Comparison of ENCODE assay signal across 10 cellular contexts in genomic region chr1:66025188-66025587, GRCh38.
"Had no signal": no experiment of that assay in that cellular context is flagged by ENCODE, and none has a peak within 500 bp of the region (broad histone marks: within the 10 kb centered on the region; RNA-seq: fewer than 3 reads in every experiment).

No MANE protein-coding gene starts in this region.

- H3K27ac ChIP-seq: GM23248, KMS-11 had no signal

- ATAC-seq: HCT116 had no signal

- H3K4me3 ChIP-seq: GM23248, HAP-1 had no signal

- DNase-seq: GM23248, GOT3, H7, HFFc6, Karpas-422, KBM-7 had no signal

- H3K4me1 ChIP-seq: HAP-1 had no signal

- H3K4me2 ChIP-seq: KMS-11 had no signal

- H3K36me3 ChIP-seq: HAP-1 had no signal

- FAIRE-seq: HTR-8/SVneo had no signal

- H3K9ac ChIP-seq: GM23248, KMS-11 had no signal

- H2AFZ ChIP-seq: GM23248 had no signal

- H3K9me3 ChIP-seq: HAP-1 had no signal
